Comparison of ENCODE assay signal across 2 cellular contexts in genomic region chr6:157570104-157570503, GRCh38.
TF ChIP-seq lines count a peak whose summit lies in the region.

No MANE protein-coding gene starts in this region.

TF ChIP-seq in SK-N-SH, 30 proteins besides CTCF, POLR2A, EP300 and RAD21 (continued from another document):
- TF ChIP-seq GATA2 (CRISPR knock-in tag; IDR thresholded peaks at IDR 0.05) (peak; percentile 76), TAF1 (IDR thresholded peaks at IDR 0.05; ENCODE audit: borderline replicate concordance, low read depth, low read length) (no peak)

TF ChIP-seq in SK-N-SH treated with all-trans-retinoic acid at 6 μM for 48 hours, 23 proteins besides CTCF, POLR2A, EP300 and RAD21 (continued from another document):
- TF ChIP-seq ISL1 (CRISPR knock-in tag; IDR thresholded peaks at IDR 0.05) (no peak), ZNF8 (CRISPR knock-in tag; IDR thresholded peaks at IDR 0.05) (no peak), ARNTL (CRISPR knock-in tag; IDR thresholded peaks at IDR 0.05; ENCODE audit: borderline replicate concordance, low read depth) (no peak), POU6F1 (CRISPR knock-in tag; IDR thresholded peaks at IDR 0.05; ENCODE audit: borderline replicate concordance, low read depth) (no peak), RARB (CRISPR knock-in tag; IDR thresholded peaks at IDR 0.05) (no peak), ZNF565 (CRISPR knock-in tag; conservative IDR thresholded peaks at IDR 0.05; ENCODE audit: low read depth) (no peak), ZNF70 (CRISPR knock-in tag; IDR thresholded peaks at IDR 0.05) (no peak), SNAI2 (CRISPR knock-in tag; IDR thresholded peaks at IDR 0.05) (no peak)
